In the genomic region with DNA sequence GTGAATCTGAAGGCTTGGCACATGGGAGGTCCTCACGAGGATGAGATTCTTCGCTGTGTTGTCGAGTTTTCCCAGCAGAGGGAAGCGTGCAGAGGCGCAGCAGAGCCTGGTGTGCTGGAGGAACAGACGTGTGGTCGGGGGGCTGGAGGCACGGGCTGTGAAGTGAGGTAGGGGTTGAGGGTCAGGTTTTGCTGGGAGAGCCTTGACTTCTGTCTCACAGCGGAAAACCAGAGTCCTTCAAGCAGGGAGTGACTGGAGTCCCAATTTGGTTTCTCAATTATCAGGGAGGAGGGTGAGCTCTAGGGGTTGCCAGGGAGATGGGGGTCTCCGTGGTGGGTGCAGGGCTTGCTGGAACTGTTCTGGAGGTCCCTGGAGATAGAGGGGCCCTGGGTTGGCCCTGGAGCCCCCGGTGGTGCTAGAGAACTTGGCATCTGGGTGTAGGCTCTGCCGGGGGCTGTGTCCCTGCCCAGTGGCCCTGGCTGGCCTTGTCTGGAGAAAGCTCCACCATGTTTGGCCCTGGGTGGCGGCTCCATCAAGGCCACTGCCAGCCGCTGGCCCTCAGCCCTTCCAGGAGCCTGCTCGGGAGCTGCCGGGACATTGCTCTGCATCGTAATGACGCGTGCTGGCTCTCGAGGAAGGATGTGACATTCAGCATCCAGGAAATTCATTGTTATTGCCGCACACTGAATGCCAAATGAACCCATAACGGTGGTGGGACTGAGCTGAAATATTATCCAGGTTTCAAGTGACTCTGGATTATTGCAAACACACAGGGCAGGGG, we compare ENCODE assay signal across 12 cellular contexts.
DNase-seq lines count a peak whose midpoint lies in the region; ATAC-seq and TF ChIP-seq lines count a peak whose summit lies in the region.
"Had no signal": no experiment of that assay in that cellular context is flagged by ENCODE, and none has a peak within 500 bp of the region (broad histone marks: within the 10 kb centered on the region; RNA-seq: fewer than 3 reads in every experiment).

No MANE protein-coding gene starts in this region.

- no peak overlapping the region for H3K27ac Mint-ChIP-seq in activated CD4-positive, alpha-beta T cell treated with anti-CD3 and anti-CD28 coated beads for 36 hours
- H3K27ac Mint-ChIP-seq in activated CD4-positive, alpha-beta T cell treated with anti-CD3 and anti-CD28 coated beads, Interleukin-2, amount 10 ng/mL, durations not matched to agents 24 days and 14 days, result no peak overlapping the region
- H3K27ac Mint-ChIP-seq: CD8-positive, alpha-beta T cell; stimulated activated memory B cell treated with anti-CD40 and anti-IgM and Interleukin-4, amounts not matched to agents 10 μg/mL and 1 μg/mL and 100 μg/mL, for 72 hours had no signal

- H3K4me1 Mint-ChIP-seq in activated CD4-positive, alpha-beta T cell treated with anti-CD3 and anti-CD28 coated beads for 36 hours, result no peaks in the 10 kb centered on the region
- H3K4me1 Mint-ChIP-seq in activated CD4-positive, alpha-beta T cell treated with anti-CD3 and anti-CD28 coated beads, Interleukin-2, amount 10 ng/mL, durations not matched to agents 24 days and 14 days, result no peaks in the 10 kb centered on the region
- H3K4me1 Mint-ChIP-seq: stimulated activated memory B cell treated with anti-CD40 and anti-IgM and Interleukin-4, amounts not matched to agents 10 μg/mL and 1 μg/mL and 100 μg/mL, for 72 hours had no signal

- H3K4me1 ChIP-seq in right lobe of liver, result no peaks in the 10 kb centered on the region
- no peaks in the 10 kb centered on the region for H3K4me1 ChIP-seq in stomach

- H3K27ac ChIP-seq in coronary artery (peak overlapping the region in 1 of 2 donors; percentile 11), right lobe of liver (no peak overlapping the region), stomach (no peak overlapping the region)

- H3K9me3 Mint-ChIP-seq in activated CD4-positive, alpha-beta T cell treated with anti-CD3 and anti-CD28 coated beads for 36 hours (ENCODE audit: low read depth), result no peaks in the 10 kb centered on the region
- H3K9me3 Mint-ChIP-seq in activated CD4-positive, alpha-beta T cell treated with anti-CD3 and anti-CD28 coated beads, Interleukin-2, amount 10 ng/mL, durations not matched to agents 24 days and 14 days, result no peaks in the 10 kb centered on the region
- H3K9me3 Mint-ChIP-seq: stimulated activated memory B cell treated with anti-CD40 and anti-IgM and Interleukin-4, amounts not matched to agents 10 μg/mL and 1 μg/mL and 100 μg/mL, for 72 hours had no signal

- H3K4me3 ChIP-seq in coronary artery, result no peak overlapping the region
- no peak overlapping the region for H3K4me3 ChIP-seq in right lobe of liver
- no peak overlapping the region for H3K4me3 ChIP-seq in stomach

- peak; percentile 2 for DNase-seq in activated CD4-positive, alpha-beta T cell treated with anti-CD3 and anti-CD28 coated beads for 36 hours
- DNase-seq in activated CD4-positive, alpha-beta T cell treated with anti-CD3 and anti-CD28 coated beads, Interleukin-2, amount 10 ng/mL, durations not matched to agents 24 days and 14 days, result no peak
- DNase-seq in coronary artery (ENCODE audit: low spot score) (peak; percentile 67), right lobe of liver (peak; percentile 46 to 60 (median 53)), stomach (peak; percentile 24), medulla oblongata (ENCODE audit: extremely low spot score) (no peak), amniotic stem cell (lab: John Stamatoyannopoulos, UW) (no peak), middle frontal gyrus (ENCODE audit: extremely low spot score, low spot score) (no peak)
- DNase-seq: cortex of kidney had no signal

- no peak for ATAC-seq in activated CD4-positive, alpha-beta T cell treated with anti-CD3 and anti-CD28 coated beads for 36 hours
- peak; percentile 53 to 85 (median 58) for ATAC-seq in right lobe of liver
- ATAC-seq: CD8-positive, alpha-beta T cell; SK-N-SH treated with all-trans-retinoic acid at 6 μM for 48 hours; stimulated activated memory B cell treated with anti-CD40 and anti-IgM and Interleukin-4, amounts not matched to agents 10 μg/mL and 1 μg/mL and 100 μg/mL, for 72 hours had no signal

- H3K27me3 ChIP-seq in right lobe of liver (no peaks in the 10 kb centered on the region), stomach (peaks cover 0 to 19% (median 0%) of the 10 kb centered on the region in 3 donors)

- no peak overlapping the region for H3K4me3 Mint-ChIP-seq in activated CD4-positive, alpha-beta T cell treated with anti-CD3 and anti-CD28 coated beads for 36 hours
- H3K4me3 Mint-ChIP-seq in activated CD4-positive, alpha-beta T cell treated with anti-CD3 and anti-CD28 coated beads, Interleukin-2, amount 10 ng/mL, durations not matched to agents 24 days and 14 days, result no peak overlapping the region
- H3K4me3 Mint-ChIP-seq: CD8-positive, alpha-beta T cell; stimulated activated memory B cell treated with anti-CD40 and anti-IgM and Interleukin-4, amounts not matched to agents 10 μg/mL and 1 μg/mL and 100 μg/mL, for 72 hours had no signal

- intact Hi-C loops in activated CD4-positive, alpha-beta T cell treated with anti-CD3 and anti-CD28 coated beads for 36 hours (cut with DNase I, micrococcal nuclease), result no loop called here
- intact Hi-C loops in activated CD4-positive, alpha-beta T cell treated with anti-CD3 and anti-CD28 coated beads, Interleukin-2, amount 10 ng/mL, durations not matched to agents 24 days and 14 days (cut with micrococcal nuclease), result no loop called here
- intact Hi-C loops in right lobe of liver (cut with DNase I), result no loop called here
- intact Hi-C loops in stomach (cut with DNase I; ENCODE audit: low total_unique reads), result no loop called here

- no peak for TF ChIP-seq EP300 in stomach (IDR thresholded peaks at IDR 0.05)

- POLR2A ChIA-PET in activated CD4-positive, alpha-beta T cell treated with anti-CD3 and anti-CD28 coated beads for 36 hours (lab: Charles Lee), result no interaction called here

- H3K9me3 ChIP-seq in right lobe of liver (no peaks in the 10 kb centered on the region), stomach (peaks cover 0 to 7% (median 0%) of the 10 kb centered on the region in 4 donors)

- WGBS in right lobe of liver (ENCODE audit: insufficient coverage, low coverage, low lambda C conversion rate, missing lambda C conversion rate), result 8% methylated on average over 5 of the region's 22 CpGs
- 61 to 71% (median 62%) methylated on average over 17 to 22 of the region's 22 CpGs for WGBS in stomach, 5 donors

- CTCF ChIA-PET in activated CD4-positive, alpha-beta T cell treated with anti-CD3 and anti-CD28 coated beads for 36 hours (lab: Charles Lee), result no interaction called here

- TF ChIP-seq POLR2A in right lobe of liver (IDR thresholded peaks at IDR 0.05), result no peak
- TF ChIP-seq POLR2A in stomach (IDR thresholded peaks at IDR 0.05), result no peak

- H3K36me3 Mint-ChIP-seq in activated CD4-positive, alpha-beta T cell treated with anti-CD3 and anti-CD28 coated beads for 36 hours (ENCODE audit: low read depth), result no peaks in the 10 kb centered on the region
- no peaks in the 10 kb centered on the region for H3K36me3 Mint-ChIP-seq in activated CD4-positive, alpha-beta T cell treated with anti-CD3 and anti-CD28 coated beads, Interleukin-2, amount 10 ng/mL, durations not matched to agents 24 days and 14 days (ENCODE audit: low read depth)
- H3K36me3 Mint-ChIP-seq: CD8-positive, alpha-beta T cell; stimulated activated memory B cell treated with anti-CD40 and anti-IgM and Interleukin-4, amounts not matched to agents 10 μg/mL and 1 μg/mL and 100 μg/mL, for 72 hours had no signal

- TF ChIP-seq CTCF in coronary artery (IDR thresholded peaks at IDR 0.05) (no peak), right lobe of liver (IDR thresholded peaks at IDR 0.05) (no peak), stomach (IDR thresholded peaks at IDR 0.05) (no peak)

- no peaks in the 10 kb centered on the region for H3K27me3 Mint-ChIP-seq in activated CD4-positive, alpha-beta T cell treated with anti-CD3 and anti-CD28 coated beads for 36 hours
- no peaks in the 10 kb centered on the region for H3K27me3 Mint-ChIP-seq in activated CD4-positive, alpha-beta T cell treated with anti-CD3 and anti-CD28 coated beads, Interleukin-2, amount 10 ng/mL, durations not matched to agents 24 days and 14 days

- no peaks in the 10 kb centered on the region for H3K36me3 ChIP-seq in right lobe of liver
- no peaks in the 10 kb centered on the region for H3K36me3 ChIP-seq in stomach

Comparison
In these comparisons a context has a peak if more than half of its experiments do, and no peak if none do; other contexts are left out.
1. DNase-seq: peak in activated CD4-positive, alpha-beta T cell treated with anti-CD3 and anti-CD28 coated beads for 36 hours (single experiment), coronary artery (single experiment), right lobe of liver (3 of 3) and stomach (single experiment); none in activated CD4-positive, alpha-beta T cell treated with anti-CD3 and anti-CD28 coated beads, Interleukin-2, amount 10 ng/mL, durations not matched to agents 24 days and 14 days (single experiment), medulla oblongata (single experiment), amniotic stem cell (single experiment) and middle frontal gyrus (single experiment).